Comparison of ENCODE assay signal across 8 cellular contexts in genomic region chr3:120095226-120096165, GRCh38. TPM values are rescaled to one million over a fixed set of nuclear protein-coding genes. Genes with fewer than 3 reads are reported as not detected.
A peak's percentile ranks its signal among the peaks of the same experiment; 100 is the strongest.
DNase-seq lines count a peak whose midpoint lies in the region; ATAC-seq and TF ChIP-seq lines count a peak whose summit lies in the region.

No MANE protein-coding gene starts in this region.

- 0% methylated on average over 57 to 59 of the region's 59 CpGs for WGBS in lung, 2 donors

- peaks cover 1% of the 10 kb centered on the region for H3K36me3 Mint-ChIP-seq in CD4-positive, CD25-positive, alpha-beta regulatory T cell
- H3K36me3 Mint-ChIP-seq in activated CD8-positive, alpha-beta T cell treated with anti-CD3 and anti-CD28 coated beads for 36 hours (ENCODE audit: low read depth): peaks cover 16% of the 10 kb centered on the region

- H3K4me1 ChIP-seq in CD4-positive, CD25-positive, alpha-beta regulatory T cell (ENCODE audit: control insufficient read depth, insufficient read depth, low read length, poor library complexity, severe bottlenecking): peaks cover 37% of the 10 kb centered on the region
- peaks cover 0 to 6% of the 10 kb centered on the region in 2 donors for H3K4me1 ChIP-seq in lung (ENCODE audit: control insufficient read depth in 2 of 2, insufficient read depth in 2 of 2, low read length in 2 of 2)

- H3K27ac ChIP-seq in CD4-positive, CD25-positive, alpha-beta regulatory T cell (ENCODE audit: insufficient read depth, low read length, poor library complexity, severe bottlenecking): peak overlapping the region; percentile 100
- H3K27ac ChIP-seq in lung (ENCODE audit: low read depth in 1 of 2, low read length in 1 of 2): peak overlapping the region; percentile 96 to 100

- no peaks in the 10 kb centered on the region for H3K9me3 Mint-ChIP-seq in CD4-positive, CD25-positive, alpha-beta regulatory T cell
- H3K9me3 Mint-ChIP-seq in activated CD8-positive, alpha-beta T cell treated with anti-CD3 and anti-CD28 coated beads for 36 hours: no peaks in the 10 kb centered on the region

- peaks cover 6% of the 10 kb centered on the region for H3K27me3 Mint-ChIP-seq in CD4-positive, CD25-positive, alpha-beta regulatory T cell
- H3K27me3 Mint-ChIP-seq in activated CD8-positive, alpha-beta T cell treated with anti-CD3 and anti-CD28 coated beads for 36 hours: no peaks in the 10 kb centered on the region

- H3K4me3 ChIP-seq in CD4-positive, CD25-positive, alpha-beta regulatory T cell (ENCODE audit: low read depth, low read length): peak overlapping the region; percentile 87
- H3K4me3 ChIP-seq in lung: peak overlapping the region; percentile 63

- peak overlapping the region in 1 of 3 donors; percentile 99 for H3K27ac Mint-ChIP-seq in CD4-positive, CD25-positive, alpha-beta regulatory T cell
- H3K27ac Mint-ChIP-seq in activated CD8-positive, alpha-beta T cell treated with anti-CD3 and anti-CD28 coated beads for 36 hours: no peak overlapping the region

- H3K27me3 ChIP-seq in CD4-positive, CD25-positive, alpha-beta regulatory T cell (ENCODE audit: control insufficient read depth, insufficient read depth, low read length): no peaks in the 10 kb centered on the region
- H3K27me3 ChIP-seq in lung (ENCODE audit: control insufficient read depth, insufficient read depth): no peaks in the 10 kb centered on the region

- H3K4me3 Mint-ChIP-seq in CD4-positive, CD25-positive, alpha-beta regulatory T cell: no peak overlapping the region
- no peak overlapping the region for H3K4me3 Mint-ChIP-seq in activated CD8-positive, alpha-beta T cell treated with anti-CD3 and anti-CD28 coated beads for 36 hours

- peak; percentile 80 to 94 (median 85) for DNase-seq in CD4-positive, CD25-positive, alpha-beta regulatory T cell
- DNase-seq in NCI-H774 (lab: John Stamatoyannopoulos, UW): peak; percentile 79
- peak; percentile 94 for DNase-seq in activated CD8-positive, alpha-beta T cell treated with anti-CD3 and anti-CD28 coated beads for 36 hours
- DNase-seq in effector CD4-positive, alpha-beta T cell: peak; percentile 80
- DNase-seq in lung (ENCODE audit: low spot score): peak; percentile 93
- peak; percentile 72 to 86 (median 73) for DNase-seq in stimulated activated CD4-positive, alpha-beta T cell treated with anti-CD3 and anti-CD28 coated beads, TNF-alpha, amount 100 ng/mL, for 24 hours (ENCODE audit: low read depth in 3 of 3)

- CTCF ChIA-PET in activated CD8-positive, alpha-beta T cell treated with anti-CD3 and anti-CD28 coated beads for 36 hours (lab: Charles Lee): interaction anchor here (1.6 to 4.6 kb wide), 3 partner anchors 12 to 203 kb away, joined by 6 to 35 read pairs (median 8); no protein-coding TSS in a partner anchor

- peaks cover 11 to 34% (median 26%) of the 10 kb centered on the region in 4 donors for H3K4me1 Mint-ChIP-seq in CD4-positive, CD25-positive, alpha-beta regulatory T cell
- H3K4me1 Mint-ChIP-seq in activated CD8-positive, alpha-beta T cell treated with anti-CD3 and anti-CD28 coated beads for 36 hours (ENCODE audit: low read depth): peaks cover 19% of the 10 kb centered on the region

- intact Hi-C loops in activated CD8-positive, alpha-beta T cell treated with anti-CD3 and anti-CD28 coated beads for 36 hours (cut with micrococcal nuclease): loop anchor here (10.0 kb wide), 1 partner anchor 259 kb away; no protein-coding TSS in a partner anchor

- TF ChIP-seq CTCF in activated CD8-positive, alpha-beta T cell treated with anti-CD3 and anti-CD28 coated beads for 36 hours (IDR thresholded peaks at IDR 0.05): no peak
- TF ChIP-seq CTCF in lung (IDR thresholded peaks at IDR 0.05; ENCODE audit: control extremely low read depth, extremely low read depth): no peak

- POLR2A ChIA-PET in activated CD8-positive, alpha-beta T cell treated with anti-CD3 and anti-CD28 coated beads for 36 hours (lab: Charles Lee): interaction anchor here (0.6 to 2.3 kb wide), 22 partner anchors 9 to 420 kb away, joined by 3 to 9 read pairs (median 4); partner anchors contain the start of gene LRRC58

- no peaks in the 10 kb centered on the region for H3K36me3 ChIP-seq in CD4-positive, CD25-positive, alpha-beta regulatory T cell (ENCODE audit: control insufficient read depth, insufficient read depth, low read length)
- H3K36me3 ChIP-seq in lung (ENCODE audit: control insufficient read depth in 2 of 2, insufficient read depth in 2 of 2, low read length in 2 of 2): no peaks in the 10 kb centered on the region

- H3K9me3 ChIP-seq in CD4-positive, CD25-positive, alpha-beta regulatory T cell (ENCODE audit: control insufficient read depth in 2 of 2, low read length in 2 of 2): no peaks in the 10 kb centered on the region
- no peaks in the 10 kb centered on the region for H3K9me3 ChIP-seq in lung (ENCODE audit: control insufficient read depth in 2 of 2, insufficient read depth in 1 of 2, low read length in 1 of 2)

- ATAC-seq in CD4-positive, CD25-positive, alpha-beta regulatory T cell (ENCODE audit: low read depth in 2 of 2): peak; percentile 9 to 16
- peak; percentile 36 for ATAC-seq in GM19372 (IDR thresholded peaks at IDR 0.05; ENCODE audit: low read depth, unreplicated experiment)
- peak; percentile 37 for ATAC-seq in HG03520 (IDR thresholded peaks at IDR 0.05; ENCODE audit: unreplicated experiment)
- ATAC-seq in activated CD8-positive, alpha-beta T cell treated with anti-CD3 and anti-CD28 coated beads for 36 hours: peak; percentile 39
- peak; percentile 67 for ATAC-seq in lung (ENCODE audit: insufficient read depth, low FRiP score)

RNA-seq across cellular contexts. Expression of gene GSK3B, which starts 1.2 kb away (rescaled TPM):
- 45.4 TPM for total RNA-seq in CD4-positive, CD25-positive, alpha-beta regulatory T cell
- polyA plus RNA-seq in CD4-positive, CD25-positive, alpha-beta regulatory T cell: 10 to 100 TPM; 12.9 to 15.9 (median 14.9) TPM
- 10 to 100 TPM; 29.0 to 32.1 TPM for total RNA-seq in activated CD8-positive, alpha-beta T cell treated with anti-CD3 and anti-CD28 coated beads for 36 hours
- total RNA-seq in lung: 10 to 100 TPM; 43.4 to 64.9 TPM
- 10 to 100 TPM; 11.0 to 17.8 TPM for polyA plus RNA-seq in lung

Comparison
In these comparisons a context has a peak if more than half of its experiments do, and no peak if none do; other contexts are left out.
1. Peak in every context shown above with its lines: DNase-seq, ATAC-seq, H3K4me3 ChIP-seq and H3K27ac ChIP-seq.
2. ATAC-seq: peak in every context shown above with its lines; median percentile 67 in lung; 39 in activated CD8-positive, alpha-beta T cell treated with anti-CD3 and anti-CD28 coated beads for 36 hours; 37 in HG03520; 36 in GM19372; 12 in CD4-positive, CD25-positive, alpha-beta regulatory T cell.